18 cellular contexts compared by ENCODE assay signal in the genomic region with DNA sequence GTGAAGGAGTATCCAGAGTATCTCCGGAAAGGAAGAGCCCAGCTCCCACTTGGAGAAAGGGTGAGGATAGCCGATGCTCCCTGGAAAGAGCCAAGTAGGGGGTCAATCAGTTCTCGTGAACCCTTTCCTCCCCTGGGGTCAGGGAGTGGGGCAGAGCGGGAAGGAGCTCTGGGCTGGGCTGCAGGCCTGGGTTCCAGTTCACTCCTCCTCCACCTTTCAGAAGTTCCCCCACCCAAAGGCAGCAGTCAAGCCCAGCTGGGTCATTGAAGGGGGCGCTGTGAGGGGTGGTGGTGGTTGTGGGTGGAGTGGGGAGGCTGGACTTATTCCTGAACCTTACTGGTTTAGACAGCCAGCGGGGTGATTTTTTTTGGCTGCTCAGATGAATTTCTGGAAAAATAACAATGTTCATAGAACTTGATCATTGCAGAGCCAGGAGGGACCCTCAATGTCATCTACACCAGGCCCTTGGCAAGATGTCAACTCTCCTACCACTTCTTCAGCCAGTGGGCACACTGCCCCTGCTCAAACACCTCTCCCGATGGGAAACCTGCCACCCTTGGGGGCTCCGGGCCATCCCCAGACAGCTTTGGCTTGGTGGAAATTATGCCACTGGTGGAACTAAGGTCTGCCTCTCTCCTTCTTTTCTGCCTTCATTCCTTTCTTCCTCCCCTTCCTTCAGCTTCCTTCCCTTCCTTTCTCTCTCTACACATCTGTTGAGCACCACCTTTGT.
"Had no signal": no experiment of that assay in that cellular context is flagged by ENCODE, and none has a peak within 500 bp of the region (broad histone marks: within the 10 kb centered on the region; RNA-seq: fewer than 3 reads in every experiment).

No MANE protein-coding gene starts in this region.

- H3K36me3 ChIP-seq: neutrophil, right atrium auricular region, suprapubic skin, thyroid gland, upper lobe of left lung, uterus had no signal

- H3K4me2 ChIP-seq: hepatocyte, smooth muscle cell had no signal

- DNase-seq: cortex of kidney; effector CD8-positive, alpha-beta T cell; foreskin melanocyte; mammary epithelial cell; mucosa of descending colon; naive thymus-derived CD8-positive, alpha-beta T cell; stimulated activated CD4-positive, alpha-beta T cell treated with anti-CD3 and anti-CD28 coated beads, Interleukin-4, amount 100 ng/mL, for 1 hour; stimulated activated CD8-positive, alpha-beta memory T cell treated with anti-CD3 and anti-CD28 coated beads, Interleukin-4, amount 100 ng/mL, for 48 hours; stimulated activated naive CD8-positive, alpha-beta T cell treated with anti-CD3 and anti-CD28 coated beads, Interleukin-15, Interleukin-2, amounts not matched to agents 100 U/mL and 50 U/mL, for 24 hours; thyroid gland; uterus had no signal

- H3K79me2 ChIP-seq: hepatocyte had no signal

- H2AFZ ChIP-seq: hepatocyte had no signal

- H3K9me3 ChIP-seq: mucosa of descending colon, neutrophil, right atrium auricular region, suprapubic skin, thyroid gland, upper lobe of left lung, uterus had no signal

- H3K27me3 ChIP-seq: hepatocyte, right atrium auricular region, suprapubic skin, thyroid gland, upper lobe of left lung, uterus had no signal

- H3K27ac ChIP-seq: hepatocyte, neutrophil, right atrium auricular region, suprapubic skin, thyroid gland, upper lobe of left lung, uterus had no signal

- H3K4me3 ChIP-seq: dorsolateral prefrontal cortex, hepatocyte, mucosa of descending colon, right atrium auricular region, smooth muscle cell, suprapubic skin, thyroid gland, upper lobe of left lung, uterus had no signal

- H3K4me1 ChIP-seq: thyroid gland, uterus had no signal
